28 cellular contexts compared by ENCODE assay signal in the genomic region with DNA sequence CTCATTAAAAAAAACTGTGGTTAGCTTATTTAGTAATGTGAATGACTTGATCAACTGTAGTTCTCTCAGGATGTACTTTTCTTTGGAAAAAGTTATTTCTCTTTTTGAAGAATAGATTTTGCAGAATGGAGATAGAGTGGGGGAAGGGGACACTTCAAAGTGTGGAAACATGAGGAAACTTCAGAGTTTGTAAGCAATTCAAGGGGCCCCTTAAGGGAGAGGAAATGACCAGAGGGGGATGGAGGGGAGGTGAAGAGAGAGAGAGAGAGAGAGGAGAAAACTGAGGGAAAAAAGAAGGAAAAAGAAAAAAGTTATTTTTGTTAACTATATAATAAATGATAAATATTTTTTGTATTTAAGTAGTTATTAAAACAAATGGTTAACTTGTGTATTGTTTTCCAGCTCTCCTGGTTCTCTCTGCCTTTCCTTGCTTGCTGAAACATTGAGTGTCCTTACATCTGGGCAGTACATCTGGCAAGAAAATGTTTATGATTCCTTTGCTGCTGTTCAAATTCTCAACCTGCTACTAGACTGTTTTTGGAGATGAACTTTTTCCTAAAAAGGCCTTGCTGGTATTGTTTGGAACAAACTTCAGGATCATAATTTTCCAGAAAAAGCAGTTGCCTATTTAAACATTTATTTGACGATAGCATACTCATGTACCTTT.
DNase-seq lines count a peak whose midpoint lies in the region; ATAC-seq and TF ChIP-seq lines count a peak whose summit lies in the region.
"Had no signal": no experiment of that assay in that cellular context is flagged by ENCODE, and none has a peak within 500 bp of the region (broad histone marks: within the 10 kb centered on the region; RNA-seq: fewer than 3 reads in every experiment).

No MANE protein-coding gene starts in this region.

- H3K27me3 Mint-ChIP-seq in stimulated activated memory B cell treated with anti-CD40 and anti-IgM and Interleukin-4, amounts not matched to agents 10 μg/mL and 1 μg/mL and 100 μg/mL, for 72 hours, result no peaks in the 10 kb centered on the region
- H3K27me3 Mint-ChIP-seq in chondrocyte (ENCODE audit: low read depth), result no peaks in the 10 kb centered on the region
- H3K27me3 Mint-ChIP-seq: progenitor cell of endocrine pancreas; stimulated activated naive B cell treated with anti-CD40 and anti-IgM and Interleukin-4, amounts not matched to agents 10 μg/mL and 1 μg/mL and 100 μg/mL, for 72 hours had no signal

- H3K9me3 Mint-ChIP-seq in stimulated activated memory B cell treated with anti-CD40 and anti-IgM and Interleukin-4, amounts not matched to agents 10 μg/mL and 1 μg/mL and 100 μg/mL, for 72 hours, result no peaks in the 10 kb centered on the region
- no peaks in the 10 kb centered on the region for H3K9me3 Mint-ChIP-seq in chondrocyte (ENCODE audit: low read depth)
- H3K9me3 Mint-ChIP-seq: activated T-cell treated with anti-CD3 and anti-CD28 coated beads, Interleukin-2, amount 50 U/mL, for 72 hours; GM23338; stimulated activated naive B cell treated with anti-CD40 and anti-IgM and Interleukin-4, amounts not matched to agents 10 μg/mL and 1 μg/mL and 100 μg/mL, for 72 hours had no signal

- H3K9me3 ChIP-seq in SK-N-MC (ENCODE audit: low read depth, low read length) (peaks cover 11% of the 10 kb centered on the region; the same call in 1 of the 2 replicates), sigmoid colon (no peaks in the 10 kb centered on the region)
- H3K9me3 ChIP-seq: mucosa of descending colon had no signal

- no peaks in the 10 kb centered on the region for H3K27me3 ChIP-seq in HL-60 (ENCODE audit: insufficient read depth, poor library complexity, severe bottlenecking)
- H3K27me3 ChIP-seq in sigmoid colon, result no peaks in the 10 kb centered on the region
- H3K27me3 ChIP-seq: brain microvascular endothelial cell had no signal

- H3K27ac ChIP-seq in HL-60 (replicated peaks) (peak overlapping the region; percentile 47), SK-N-MC (peak overlapping the region; percentile 100), sigmoid colon (peak overlapping the region; percentile 33 to 74 (median 52))
- H3K27ac ChIP-seq: brain microvascular endothelial cell, RWPE1 had no signal

- peak in 1 of 2 experiments; percentile 41 for DNase-seq in HL-60 (ENCODE audit: low read depth in 1 of 2, low spot score in 1 of 2)
- peak; percentile 63 for DNase-seq in SK-N-MC (ENCODE audit: low read depth, low spot score)
- DNase-seq in fibroblast of villous mesenchyme (ENCODE audit: low read depth), result peak; percentile 56
- no peak for DNase-seq in sigmoid colon
- DNase-seq in chondrocyte (ENCODE audit: low spot score), result no peak
- DNase-seq: activated CD4-positive, alpha-beta T cell treated with anti-CD3 and anti-CD28 coated beads, Interleukin-2, amount 50 U/mL, for 1 hour; activated CD8-positive, alpha-beta memory T cell treated with anti-CD3 and anti-CD28 coated beads, Interleukin-2, amount 10 ng/mL, durations not matched to agents 7 days and 5 days; activated naive CD4-positive, alpha-beta T cell treated with Interleukin-2 at 50 U/mL for 16 hours; activated T-cell treated with anti-CD3 and anti-CD28 coated beads, Interleukin-2, amount 50 U/mL, for 72 hours; brain microvascular endothelial cell; kidney glomerular epithelial cell; NCI-H1105 treated with DMSO at 0.1 percent for 48 hours; NCI-H2029; NCI-H226; stimulated activated CD4-positive, alpha-beta T cell treated with anti-CD3 and anti-CD28 coated beads, Interleukin-4, amount 100 ng/mL, for 4 hours; stimulated activated naive B cell treated with anti-CD40 and anti-IgM and Interleukin-4, amounts not matched to agents 10 μg/mL and 1 μg/mL and 100 μg/mL, for 72 hours; T-helper 9 cell had no signal

- H3K4me3 ChIP-seq in HL-60 (replicated peaks; ENCODE audit: insufficient read depth, low read length), result no peak overlapping the region
- peak overlapping the region; percentile 37; the same call in 1 of the 2 replicates for H3K4me3 ChIP-seq in SK-N-MC
- H3K4me3 ChIP-seq in fibroblast of villous mesenchyme (ENCODE audit: low read depth, low read length), result no peak overlapping the region
- no peak overlapping the region for H3K4me3 ChIP-seq in sigmoid colon
- H3K4me3 ChIP-seq: GM12878, GM23338, lung, mucosa of descending colon had no signal

- TF ChIP-seq POLR2A in sigmoid colon (IDR thresholded peaks at IDR 0.05), result no peak

- ATAC-seq in GM18867 (IDR thresholded peaks at IDR 0.05; ENCODE audit: unreplicated experiment), result no peak
- ATAC-seq in GM19035 (IDR thresholded peaks at IDR 0.05; ENCODE audit: unreplicated experiment), result no peak
- no peak for ATAC-seq in stimulated activated memory B cell treated with anti-CD40 and anti-IgM and Interleukin-4, amounts not matched to agents 10 μg/mL and 1 μg/mL and 100 μg/mL, for 72 hours
- ATAC-seq: activated CD8-positive, alpha-beta memory T cell treated with anti-CD3 and anti-CD28 coated beads, Interleukin-2, amount 10 ng/mL, durations not matched to agents 7 days and 5 days; activated T-cell treated with anti-CD3 and anti-CD28 coated beads, Interleukin-2, amount 50 U/mL, for 72 hours; GM12878; GM23338; sciatic nerve; SK-N-SH treated with all-trans-retinoic acid at 6 μM for 48 hours; stimulated activated naive B cell treated with anti-CD40 and anti-IgM and Interleukin-4, amounts not matched to agents 10 μg/mL and 1 μg/mL and 100 μg/mL, for 72 hours had no signal

- peaks cover 10% of the 10 kb centered on the region for H3K4me1 Mint-ChIP-seq in stimulated activated memory B cell treated with anti-CD40 and anti-IgM and Interleukin-4, amounts not matched to agents 10 μg/mL and 1 μg/mL and 100 μg/mL, for 72 hours
- H3K4me1 Mint-ChIP-seq in chondrocyte (ENCODE audit: low read depth), result peaks cover 22% of the 10 kb centered on the region
- H3K4me1 Mint-ChIP-seq: activated CD8-positive, alpha-beta memory T cell treated with anti-CD3 and anti-CD28 coated beads, Interleukin-2, amount 10 ng/mL, durations not matched to agents 7 days and 5 days had no signal

- no peak overlapping the region for H3K4me3 Mint-ChIP-seq in stimulated activated memory B cell treated with anti-CD40 and anti-IgM and Interleukin-4, amounts not matched to agents 10 μg/mL and 1 μg/mL and 100 μg/mL, for 72 hours
- no peak overlapping the region for H3K4me3 Mint-ChIP-seq in chondrocyte (ENCODE audit: unreplicated experiment)
- H3K4me3 Mint-ChIP-seq: activated CD8-positive, alpha-beta memory T cell treated with anti-CD3 and anti-CD28 coated beads, Interleukin-2, amount 10 ng/mL, durations not matched to agents 7 days and 5 days; activated T-cell treated with anti-CD3 and anti-CD28 coated beads, Interleukin-2, amount 50 U/mL, for 72 hours; GM23338; stimulated activated naive B cell treated with anti-CD40 and anti-IgM and Interleukin-4, amounts not matched to agents 10 μg/mL and 1 μg/mL and 100 μg/mL, for 72 hours had no signal

- H3K9ac ChIP-seq in SK-N-MC (ENCODE audit: insufficient read length), result peak overlapping the region; percentile 72

- TF ChIP-seq CTCF in HL-60 (IDR thresholded peaks at IDR 0.05; ENCODE audit: insufficient read depth, low read length) (no peak), fibroblast of villous mesenchyme (IDR thresholded peaks at IDR 0.05; ENCODE audit: insufficient read depth, low read depth, low read length) (no peak), sigmoid colon (IDR thresholded peaks at IDR 0.05) (no peak), chondrocyte (IDR thresholded peaks at IDR 0.05) (no peak)

- no peaks in the 10 kb centered on the region for H3K36me3 Mint-ChIP-seq in stimulated activated memory B cell treated with anti-CD40 and anti-IgM and Interleukin-4, amounts not matched to agents 10 μg/mL and 1 μg/mL and 100 μg/mL, for 72 hours
- no peaks in the 10 kb centered on the region for H3K36me3 Mint-ChIP-seq in chondrocyte (ENCODE audit: low read depth)
- H3K36me3 Mint-ChIP-seq: activated CD8-positive, alpha-beta memory T cell treated with anti-CD3 and anti-CD28 coated beads, Interleukin-2, amount 10 ng/mL, durations not matched to agents 7 days and 5 days; stimulated activated naive B cell treated with anti-CD40 and anti-IgM and Interleukin-4, amounts not matched to agents 10 μg/mL and 1 μg/mL and 100 μg/mL, for 72 hours had no signal

- peaks cover 0 to 23% (median 7%) of the 10 kb centered on the region in 4 donors for H3K4me1 ChIP-seq in sigmoid colon

- H3K36me3 ChIP-seq in SK-N-MC (ENCODE audit: insufficient read depth, low read length) (peaks cover 8% of the 10 kb centered on the region; the same call in 1 of the 2 replicates), sigmoid colon (no peaks in the 10 kb centered on the region)
- H3K36me3 ChIP-seq: brain microvascular endothelial cell had no signal

- no peak for TF ChIP-seq EP300 in sigmoid colon (IDR thresholded peaks at IDR 0.05)

- 14 to 55% methylated on average over 1 of the region's 1 CpG for WGBS in sigmoid colon, 2 donors

- no peak overlapping the region for H3K27ac Mint-ChIP-seq in stimulated activated memory B cell treated with anti-CD40 and anti-IgM and Interleukin-4, amounts not matched to agents 10 μg/mL and 1 μg/mL and 100 μg/mL, for 72 hours
- H3K27ac Mint-ChIP-seq in chondrocyte (ENCODE audit: unreplicated experiment), result no peak overlapping the region
- H3K27ac Mint-ChIP-seq: activated CD8-positive, alpha-beta memory T cell treated with anti-CD3 and anti-CD28 coated beads, Interleukin-2, amount 10 ng/mL, durations not matched to agents 7 days and 5 days; activated T-cell treated with anti-CD3 and anti-CD28 coated beads, Interleukin-2, amount 50 U/mL, for 72 hours; progenitor cell of endocrine pancreas; stimulated activated naive B cell treated with anti-CD40 and anti-IgM and Interleukin-4, amounts not matched to agents 10 μg/mL and 1 μg/mL and 100 μg/mL, for 72 hours had no signal

- intact Hi-C loops in sigmoid colon (cut with DNase I), result no loop called here

Comparison
In these comparisons a context has a peak if more than half of its experiments do, and no peak if none do; other contexts are left out.
1. DNase-seq: peak in SK-N-MC (single experiment) and fibroblast of villous mesenchyme (single experiment); none in sigmoid colon (single experiment) and chondrocyte (single experiment).
2. H3K27ac ChIP-seq: peak in every context shown above with its lines; median percentile 100 in SK-N-MC; 52 in sigmoid colon; 47 in HL-60.